ENCODE assay signal across 16 cellular contexts in the genomic region with DNA sequence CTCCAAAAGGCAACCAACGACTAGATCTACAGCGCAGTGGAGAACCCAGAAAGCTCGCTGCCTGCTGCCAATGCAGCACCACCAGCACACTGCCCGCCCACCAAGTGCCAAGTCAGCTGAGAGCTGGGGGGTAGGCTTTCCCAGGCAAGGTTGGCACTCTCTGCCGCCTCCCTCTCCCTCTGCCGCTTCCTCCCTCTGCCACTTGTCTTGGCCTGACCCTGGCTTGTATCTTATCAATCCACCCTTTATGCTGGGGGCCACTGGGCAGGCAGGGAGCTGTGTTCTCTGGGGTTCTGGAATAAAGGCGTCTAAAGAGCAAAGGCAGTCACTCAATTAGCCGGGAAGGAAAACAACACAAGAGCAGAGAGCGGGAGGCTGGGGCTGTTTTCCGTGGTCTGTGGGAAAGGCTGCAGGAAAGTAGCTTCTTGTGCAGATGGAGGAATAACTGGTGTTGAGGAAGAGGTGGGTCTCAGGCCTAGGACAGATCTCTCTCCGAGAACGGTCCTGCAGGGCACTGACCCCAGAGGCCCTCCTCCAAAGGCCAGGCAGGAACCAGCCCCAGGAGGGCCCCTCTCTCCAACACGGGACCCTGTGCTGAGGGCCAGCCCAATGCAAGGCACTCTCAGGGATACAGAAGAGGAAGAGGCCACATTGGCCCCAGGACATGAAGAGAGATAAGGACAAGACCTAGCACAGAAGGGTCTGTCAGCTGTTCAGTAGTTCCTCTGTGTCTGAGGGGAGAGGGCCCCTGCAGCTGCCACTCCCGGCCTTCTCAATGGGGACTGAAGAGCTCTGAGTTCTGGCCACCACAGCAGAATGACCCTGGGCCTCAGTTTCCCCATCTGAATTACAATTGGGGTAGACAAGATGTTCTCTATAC. TPM values are rescaled to one million over a fixed set of nuclear protein-coding genes. Genes with fewer than 3 reads are reported as not detected.
DNase-seq lines count a peak whose midpoint lies in the region; ATAC-seq lines count a peak whose summit lies in the region.
"Had no signal": no experiment of that assay in that cellular context is flagged by ENCODE, and none has a peak within 500 bp of the region (broad histone marks: within the 10 kb centered on the region; RNA-seq: fewer than 3 reads in every experiment).

No MANE protein-coding gene starts in this region.

- DNase-seq in CMK (ENCODE audit: low read depth) (peak; percentile 74), left cardiac atrium (peak; percentile 57), posterior cingulate gyrus (peak; percentile 50 to 94 (median 64)), iPS-NIHi7 (ENCODE audit: extremely low spot score) (no peak), HuH-7 (ENCODE audit: low spot score) (no peak), NCI-H146 (lab: John Stamatoyannopoulos, UW) (no peak)
- DNase-seq: activated T-cell treated with anti-CD3 and anti-CD28 coated beads, Interleukin-2, amount 50 U/mL, for 24 hours; effector CD8-positive, alpha-beta T cell; kidney; natural killer cell; upper lobe of right lung had no signal

- H3K27ac ChIP-seq in angular gyrus (ENCODE audit: low read depth, low read length), result peak overlapping the region; percentile 83
- H3K27ac ChIP-seq: ascending aorta, upper lobe of right lung had no signal

- intact Hi-C loops in left cardiac atrium (cut with DNase I) (loop anchor here in 1 of 2 donors (5.0 kb wide), 1 partner anchor 34 kb away; no protein-coding TSS in a partner anchor), posterior cingulate gyrus (cut with DNase I) (no loop called here)

- ATAC-seq in left cardiac atrium (peak; percentile 61 to 78), HG03520 (IDR thresholded peaks at IDR 0.05; ENCODE audit: unreplicated experiment) (no peak)
- ATAC-seq: natural killer cell, upper lobe of right lung, WTC11 had no signal

RNA-seq across cellular contexts. Expression of a gene that starts 30.8 kb away (rescaled TPM):
- total RNA-seq in left cardiac atrium, result under 1 TPM; 0.29 to 0.32 TPM
- total RNA-seq: ascending aorta, M059J, upper lobe of right lung had no signal

RNA-seq across cellular contexts. Expression of a gene that starts 54.4 kb away (rescaled TPM):
- 100 to 1,000 TPM; 353 to 512 TPM for total RNA-seq in left cardiac atrium

Comparison
In these comparisons a context has a peak if more than half of its experiments do, and no peak if none do; other contexts are left out.
1. DNase-seq: peak in CMK (single experiment), left cardiac atrium (single experiment) and posterior cingulate gyrus (10 of 10); none in iPS-NIHi7 (single experiment), HuH-7 (single experiment) and NCI-H146 (single experiment).